In the genomic region with DNA sequence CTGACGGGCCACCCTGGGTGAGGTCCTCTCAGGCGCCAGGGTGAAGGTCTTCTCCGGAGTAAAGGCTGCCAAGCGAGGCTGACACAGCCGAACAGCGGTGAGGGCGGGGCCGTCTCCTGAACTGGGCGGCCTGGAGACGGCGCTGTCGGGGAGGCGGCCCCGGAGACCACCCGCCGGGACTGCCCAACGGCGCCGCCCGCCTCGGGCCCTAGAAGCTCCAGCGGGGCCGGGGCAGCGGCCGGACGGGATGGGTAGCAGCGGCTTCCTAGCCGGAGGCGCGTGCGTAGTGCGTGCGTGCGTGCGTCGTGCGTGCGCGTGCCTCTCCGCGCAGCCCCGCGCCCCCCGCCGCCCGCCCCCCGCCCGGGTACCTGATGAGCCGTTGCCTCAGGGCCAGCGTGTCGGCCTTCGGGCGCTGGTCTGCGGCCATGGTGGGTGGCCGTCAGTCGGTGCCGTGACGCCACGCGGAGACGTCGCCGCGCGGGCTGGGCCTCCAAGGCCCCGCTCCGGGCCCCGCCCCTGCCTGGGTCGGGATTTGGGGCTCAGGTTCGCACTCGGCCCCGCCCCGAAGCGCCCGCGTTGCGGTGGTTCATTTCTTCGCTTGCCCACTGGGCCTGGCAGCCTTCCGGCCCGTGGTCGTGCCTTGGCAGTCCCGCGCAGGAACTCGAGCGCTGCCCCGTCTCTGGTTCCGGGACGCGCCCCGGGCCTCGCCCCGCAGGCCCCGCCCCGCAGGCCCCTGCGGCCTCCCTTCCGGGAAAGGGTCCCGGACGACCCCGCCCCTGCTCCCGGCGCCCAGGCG, we compare ENCODE assay signal across 8 cellular contexts. TPM values are rescaled to one million over a fixed set of nuclear protein-coding genes. Genes with fewer than 3 reads are reported as not detected.
DNase-seq lines count a peak whose midpoint lies in the region; ATAC-seq and TF ChIP-seq lines count a peak whose summit lies in the region.

PHYKPL (minus strand) TSS at position 679 of the 796 bp plus-strand sequence; CDS start at position 427, 252 bp downstream.

- WGBS in thyroid gland, 2 donors, result 0% methylated on average over 6 to 40 of the region's 102 CpGs

- peak in 1 of 2 donors; percentile 63 for TF ChIP-seq POLR2A in thyroid gland (IDR thresholded peaks at IDR 0.05)

- peak within 1 kb of the TSS; percentile 90 for H3K4me3 ChIP-seq in HL-60 (replicated peaks; ENCODE audit: insufficient read depth, low read length)
- peak within 1 kb of the TSS; percentile 81 for H3K4me3 ChIP-seq in SJSA1
- H3K4me3 ChIP-seq in thyroid gland (replicated peaks in 1 of 3), result peak within 1 kb of the TSS; percentile 11 to 70 (median 61)

- DNase-seq in DMS53 treated with DMSO at 0.1 percent for 48 hours (lab: John Stamatoyannopoulos, UW; ENCODE audit: unreplicated experiment) (peak; percentile 20), HL-60 (ENCODE audit: low read depth in 1 of 2, low spot score in 1 of 2) (peak; percentile 65 to 84), SJSA1 (ENCODE audit: low read depth in 1 of 2, low spot score in 2 of 2) (peak; percentile 84 to 88), germinal center (ENCODE audit: low spot score) (peak; percentile 78), occipital lobe (lab: John Stamatoyannopoulos, UW) (peak; percentile 65), thyroid gland (peak; percentile 80 to 81)
- peak; percentile 81 for DNase-seq in activated naive CD4-positive, alpha-beta T cell treated with anti-CD3 and anti-CD28 coated beads, Interleukin-2, amount 10 ng/mL, durations not matched to agents 7 days and 5 days

- peaks cover 43% of the 10 kb centered on the region for H3K36me3 Mint-ChIP-seq in activated naive CD4-positive, alpha-beta T cell treated with anti-CD3 and anti-CD28 coated beads, Interleukin-2, amount 10 ng/mL, durations not matched to agents 7 days and 5 days

- peak within 1 kb of the TSS; percentile 85 for H3K4me3 Mint-ChIP-seq in activated naive CD4-positive, alpha-beta T cell treated with anti-CD3 and anti-CD28 coated beads, Interleukin-2, amount 10 ng/mL, durations not matched to agents 7 days and 5 days

- H3K4me1 Mint-ChIP-seq in activated naive CD4-positive, alpha-beta T cell treated with anti-CD3 and anti-CD28 coated beads, Interleukin-2, amount 10 ng/mL, durations not matched to agents 7 days and 5 days, result peaks cover 84% of the 10 kb centered on the region

- peak; percentile 54 for ATAC-seq in GM19467 (IDR thresholded peaks at IDR 0.05; ENCODE audit: unreplicated experiment)

- H3K4me1 ChIP-seq in SJSA1 (replicated peaks) (peaks cover 20% of the 10 kb centered on the region), thyroid gland (peaks cover 28 to 56% of the 10 kb centered on the region in 2 donors)

- CTCF ChIA-PET in activated naive CD4-positive, alpha-beta T cell treated with anti-CD3 and anti-CD28 coated beads, Interleukin-2, amount 10 ng/mL, durations not matched to agents 7 days and 5 days (lab: Charles Lee), result no interaction called here

- intact Hi-C loops in thyroid gland (cut with DNase I), result loop anchor here (5.0 kb wide), 1 partner anchor 360 kb away; the partner anchor contains the start of gene COL23A1

- peaks cover 51% of the 10 kb centered on the region for H3K36me3 ChIP-seq in SJSA1
- peaks cover 13 to 14% of the 10 kb centered on the region in 2 donors for H3K36me3 ChIP-seq in thyroid gland

- TF ChIP-seq CTCF in HL-60 (IDR thresholded peaks at IDR 0.05; ENCODE audit: insufficient read depth, low read length) (no peak), thyroid gland (IDR thresholded peaks at IDR 0.05) (no peak)

- peak within 1 kb of the TSS; percentile 87 for H3K27ac Mint-ChIP-seq in activated naive CD4-positive, alpha-beta T cell treated with anti-CD3 and anti-CD28 coated beads, Interleukin-2, amount 10 ng/mL, durations not matched to agents 7 days and 5 days

- H3K9me3 Mint-ChIP-seq in activated naive CD4-positive, alpha-beta T cell treated with anti-CD3 and anti-CD28 coated beads, Interleukin-2, amount 10 ng/mL, durations not matched to agents 7 days and 5 days, result no peaks in the 10 kb centered on the region

- H3K27me3 ChIP-seq in HL-60 (ENCODE audit: insufficient read depth, poor library complexity, severe bottlenecking) (no peaks in the 10 kb centered on the region), SJSA1 (replicated peaks) (no peaks in the 10 kb centered on the region), thyroid gland (no peaks in the 10 kb centered on the region)

- no peaks in the 10 kb centered on the region for H3K27me3 Mint-ChIP-seq in activated naive CD4-positive, alpha-beta T cell treated with anti-CD3 and anti-CD28 coated beads, Interleukin-2, amount 10 ng/mL, durations not matched to agents 7 days and 5 days

- H3K9me3 ChIP-seq in SJSA1 (replicated peaks) (no peaks in the 10 kb centered on the region), thyroid gland (no peaks in the 10 kb centered on the region)

- H3K27ac ChIP-seq in HL-60 (replicated peaks), result peak within 1 kb of the TSS; percentile 83
- H3K27ac ChIP-seq in SJSA1, result peak within 1 kb of the TSS; percentile 90
- peak within 1 kb of the TSS; percentile 93 to 97 (median 97) for H3K27ac ChIP-seq in thyroid gland

RNA-seq across cellular contexts. Expression of gene PHYKPL, which starts in this region (rescaled TPM):
- total RNA-seq in SJSA1 (2014; rRNA removed; shearing (Covaris generic)), result 16.1 and 19.3 TPM in 2 replicates
- total RNA-seq in occipital lobe, result 12.9 TPM
- 10 to 100 TPM; 61.7 to 90.9 (median 76.0) TPM for total RNA-seq in thyroid gland

Comparison
In these comparisons a context has a peak if more than half of its experiments do, and no peak if none do; other contexts are left out.
1. Peak in every context shown above with its lines: DNase-seq, ATAC-seq, H3K4me3 ChIP-seq and H3K27ac ChIP-seq.
2. DNase-seq: peak in every context shown above with its lines; median percentile 86 in SJSA1; 81 in activated naive CD4-positive, alpha-beta T cell treated with anti-CD3 and anti-CD28 coated beads, Interleukin-2, amount 10 ng/mL, durations not matched to agents 7 days and 5 days; 80 in thyroid gland; 78 in germinal center; 74 in HL-60; 65 in occipital lobe; 20 in DMS53 treated with DMSO at 0.1 percent for 48 hours.